9 cellular contexts compared by ENCODE assay signal in the genomic region with DNA sequence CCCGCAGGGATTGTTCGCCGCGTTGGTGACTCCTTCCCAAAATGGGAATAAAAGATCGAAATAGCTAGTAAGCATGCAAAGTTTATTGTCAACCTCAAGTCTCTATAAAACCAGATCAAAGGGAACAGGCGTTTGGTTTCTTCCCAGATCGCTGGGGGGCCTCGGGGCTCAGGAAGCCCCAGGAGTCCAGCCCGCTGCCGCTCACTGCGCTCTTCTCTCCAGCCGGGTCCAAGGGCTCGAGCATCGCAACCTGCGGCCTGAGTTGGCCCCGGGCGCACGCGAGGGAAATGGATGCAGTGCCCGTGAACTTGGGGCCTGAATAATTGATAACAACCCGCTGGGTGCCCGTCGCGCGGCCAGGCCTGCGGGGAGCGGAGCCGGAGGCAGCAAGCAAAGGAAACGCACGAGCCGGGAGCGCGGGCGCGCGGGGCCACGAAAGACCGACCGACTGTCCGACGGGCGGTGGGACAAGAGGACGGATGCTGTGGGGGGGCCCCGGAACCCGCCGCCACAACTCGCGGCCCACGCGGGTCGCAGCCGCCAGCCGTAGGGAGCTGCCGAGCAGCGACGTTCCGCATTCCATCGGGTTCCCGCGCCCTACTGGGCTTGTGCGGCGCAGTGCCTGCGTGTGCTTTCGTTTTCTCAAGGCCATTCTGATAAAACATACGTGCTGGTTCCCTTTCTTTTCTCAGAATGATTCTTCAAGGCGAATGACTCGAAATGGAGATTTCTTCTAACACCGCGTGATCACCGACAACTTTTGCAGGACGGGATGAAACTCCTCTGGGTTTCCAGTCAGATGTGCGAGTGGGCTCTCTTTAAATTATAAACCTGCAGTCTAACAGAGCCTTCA. TPM values are rescaled to one million over a fixed set of nuclear protein-coding genes. Genes with fewer than 3 reads are reported as not detected.
DNase-seq lines count a peak whose midpoint lies in the region; ATAC-seq and TF ChIP-seq lines count a peak whose summit lies in the region.
"Had no signal": no experiment of that assay in that cellular context is flagged by ENCODE, and none has a peak within 500 bp of the region (broad histone marks: within the 10 kb centered on the region; RNA-seq: fewer than 3 reads in every experiment).

No MANE protein-coding gene starts in this region.

- CTCF ChIA-PET in Panc1 (lab: Charles Lee) = no interaction called here

- no peak for DNase-seq in Panc1 (ENCODE audit: low read depth, low spot score)
- DNase-seq in ecto neural progenitor cell (ENCODE audit: low spot score) = peak; percentile 63
- peak; percentile 38 to 51 for DNase-seq in lung microvascular endothelial cell (ENCODE audit: low read depth in 2 of 2)
- no peak for DNase-seq in NCI-H446 (lab: John Stamatoyannopoulos, UW)
- DNase-seq in NK-92 treated with Interleukin-12 subunit alpha and Interleukin-12 subunit beta, amount 100 ng/mL, for 24 hours (lab: John Stamatoyannopoulos, UW) = no peak
- DNase-seq in ACHN = no peak

- H3K4me1 ChIP-seq in Panc1 (ENCODE audit: control insufficient read depth, insufficient read depth, low read length) (no peaks in the 10 kb centered on the region), subcutaneous abdominal adipose tissue (ENCODE audit: control insufficient read depth in 5 of 5, insufficient read depth in 5 of 5, low read length in 5 of 5) (peaks cover 0 to 25% (median 21%) of the 10 kb centered on the region in 5 donors)

- 0 out of 2 replicates have a peak, but pooled peaks have one; percentile 57 for ATAC-seq in Panc1

- peaks cover 9% of the 10 kb centered on the region for H3K27me3 ChIP-seq in Panc1 (ENCODE audit: control insufficient read depth, insufficient read depth, low read length)
- H3K27me3 ChIP-seq in subcutaneous abdominal adipose tissue (ENCODE audit: control insufficient read depth in 5 of 5, insufficient read depth in 4 of 5, low read length in 5 of 5) = peaks cover 0 to 18% (median 5%) of the 10 kb centered on the region in 5 donors

- H3K4me3 ChIP-seq in GM12875 (ENCODE audit: low read depth, low read length) = peak overlapping the region; percentile 57
- H3K4me3 ChIP-seq in Panc1 (ENCODE audit: low read depth in 2 of 2, low read length in 2 of 2) = peak overlapping the region; percentile 37 to 50
- peak overlapping the region; percentile 71 to 81 (median 73) for H3K4me3 ChIP-seq in subcutaneous abdominal adipose tissue (ENCODE audit: low read depth in 1 of 5, low read length in 5 of 5)
- H3K4me3 ChIP-seq: PC-9 had no signal

- BruUV-seq in Panc1 (replicated peaks; lab: Mats Ljungman, UMichigan) = no TSS peak

- TF ChIP-seq CTCF in GM12875 (IDR thresholded peaks at IDR 0.05; ENCODE audit: borderline replicate concordance, insufficient read depth, low read depth, low read length) (no peak), Panc1 (IDR thresholded peaks at IDR 0.05) (no peak)

- no peak overlapping the region for H3K27ac ChIP-seq in Panc1 (ENCODE audit: low read length)
- peak overlapping the region; percentile 13 for H3K27ac ChIP-seq in subcutaneous abdominal adipose tissue (ENCODE audit: low read depth, low read length)
- H3K27ac ChIP-seq: PC-9 had no signal

- H3K36me3 ChIP-seq in Panc1 (ENCODE audit: control insufficient read depth, insufficient read depth, low read length) (no peaks in the 10 kb centered on the region), subcutaneous abdominal adipose tissue (ENCODE audit: control insufficient read depth in 5 of 5, insufficient read depth in 5 of 5, low read length in 5 of 5) (no peaks in the 10 kb centered on the region)

- intact Hi-C loops in Panc1 (cut with micrococcal nuclease; ENCODE audit: unreplicated experiment) = no loop called here

- peak overlapping the region in 4 of 5 donors; percentile 57 to 76 (median 62) for H3K9ac ChIP-seq in subcutaneous abdominal adipose tissue (ENCODE audit: low read length in 5 of 5)

- H3K9me3 ChIP-seq in Panc1 (ENCODE audit: control insufficient read depth, insufficient read depth, low read depth, low read length) (no peaks in the 10 kb centered on the region), subcutaneous abdominal adipose tissue (ENCODE audit: control insufficient read depth in 5 of 5, low read length in 5 of 5) (no peaks in the 10 kb centered on the region)

- POLR2A ChIA-PET in Panc1 (lab: Charles Lee) = no interaction called here

- in situ Hi-C loops in Panc1 (cut with HindIII; ENCODE audit: low pct_unique_long_range_greater_than_20kb, low sequenced_read_pairs) (no loop called here), ACHN (cut with HindIII; ENCODE audit: low pct_ligation_motif_present, low pct_unique_long_range_greater_than_20kb, low sequenced_read_pairs) (no loop called here)

RNA-seq across cellular contexts. Expression of a gene that starts 14.0 kb away (rescaled TPM):
- total RNA-seq in Panc1 (2021; ENCODE audit: unreplicated experiment) (not detected), lung microvascular endothelial cell (not detected in 2 replicates)
- polyA plus RNA-seq in Panc1 (2012; ENCODE audit: insufficient read length) = not detected
- total RNA-seq: PC-9 had no signal

RNA-seq across cellular contexts. Expression of a gene that starts 27.8 kb away (rescaled TPM):
- total RNA-seq in Panc1 (2021; ENCODE audit: unreplicated experiment) = not detected
- not detected for polyA plus RNA-seq in Panc1 (2012; ENCODE audit: insufficient read length)
- total RNA-seq in lung microvascular endothelial cell = not detected in 2 replicates

RNA-seq across cellular contexts. Expression of a gene that starts 50.0 kb away (rescaled TPM):
- total RNA-seq in Panc1 (2021; ENCODE audit: unreplicated experiment) = 26.1 TPM
- 16.4 TPM for polyA plus RNA-seq in Panc1 (2012; ENCODE audit: insufficient read length)
- total RNA-seq in lung microvascular endothelial cell = 26.8 and 41.5 TPM in 2 replicates

Comparison
In these comparisons a context has a peak if more than half of its experiments do, and no peak if none do; other contexts are left out.
1. DNase-seq: peak in ecto neural progenitor cell (single experiment) and lung microvascular endothelial cell (2 of 2); none in Panc1 (single experiment), NCI-H446 (0 of 2), NK-92 treated with Interleukin-12 subunit alpha and Interleukin-12 subunit beta, amount 100 ng/mL, for 24 hours (single experiment) and ACHN (single experiment).
2. Peak in every context shown above with its lines, with median percentiles within 50 percentile points of each other: H3K4me3 ChIP-seq.